Comparison of ENCODE assay signal across 3 cellular contexts in the genomic region with DNA sequence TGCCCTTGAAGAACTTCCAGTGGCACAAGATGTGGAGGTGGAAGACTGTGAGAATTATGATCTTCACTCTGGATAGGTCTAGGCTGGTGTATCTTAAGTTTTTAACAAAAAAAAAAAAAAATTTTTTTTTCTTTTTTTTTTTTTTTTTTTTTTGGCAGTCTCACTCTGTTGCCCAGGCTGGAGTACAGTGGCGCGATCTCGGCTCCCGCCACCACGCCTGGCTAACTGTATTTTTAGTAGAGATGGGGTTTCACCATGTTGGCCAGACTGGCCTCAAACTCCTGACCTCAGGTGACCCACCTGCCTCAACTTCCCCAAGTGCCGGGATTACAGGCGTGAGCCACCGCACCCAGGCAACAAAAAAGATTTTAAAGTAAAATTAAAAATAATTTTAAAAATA.
"Had no signal": no experiment of that assay in that cellular context is flagged by ENCODE, and none has a peak within 500 bp of the region (broad histone marks: within the 10 kb centered on the region; RNA-seq: fewer than 3 reads in every experiment).

No MANE protein-coding gene starts in this region.

- DNase-seq: GDM1, GF-D8 had no signal

- H3K4me3 ChIP-seq: GM12878 had no signal
